ENCODE assay signal across 8 cellular contexts in the genomic region with DNA sequence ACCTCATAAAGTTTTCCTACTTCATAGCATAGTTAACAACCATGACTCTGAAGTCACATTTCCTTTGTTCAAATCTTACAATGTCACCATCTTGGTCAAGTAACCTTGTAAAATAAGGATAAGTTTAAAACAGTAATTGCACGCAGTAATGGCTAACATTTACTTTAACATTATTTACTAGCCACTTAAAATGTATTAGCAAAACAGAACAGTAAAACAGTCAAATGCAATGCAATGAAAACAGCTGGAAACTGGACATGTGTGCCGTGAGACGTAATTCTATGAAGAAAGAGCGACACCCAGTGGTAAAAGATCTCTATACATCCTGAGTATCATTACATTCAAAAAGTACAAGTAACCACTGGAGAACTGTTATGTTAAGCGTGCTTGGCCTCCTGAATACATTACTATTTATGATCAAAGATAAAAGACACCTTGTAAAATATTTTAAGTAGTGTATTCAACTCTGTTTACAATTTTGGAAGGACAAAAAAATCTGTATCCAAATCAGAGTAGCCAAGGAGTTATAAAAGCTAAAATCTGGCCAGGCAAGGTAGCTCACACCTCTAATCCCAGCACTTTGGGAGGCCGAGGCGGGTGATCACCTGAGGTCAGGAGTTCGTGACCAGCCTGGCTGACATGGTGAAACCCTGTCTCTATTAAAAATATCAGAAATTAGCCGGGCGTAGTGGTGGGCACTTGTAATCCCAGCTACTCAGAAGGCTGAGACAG.
DNase-seq lines count a peak whose midpoint lies in the region; ATAC-seq, FAIRE-seq and TF ChIP-seq lines count a peak whose summit lies in the region.

No MANE protein-coding gene starts in this region.

- no peaks in the 10 kb centered on the region for H4K20me1 ChIP-seq in DOHH2 (ENCODE audit: control insufficient read depth, insufficient read depth, low read depth, low read length)

- H3K4me2 ChIP-seq in DOHH2 (ENCODE audit: low read length) = no peak overlapping the region

- TF ChIP-seq CTCF in DOHH2 (IDR thresholded peaks at IDR 0.05; ENCODE audit: low read depth, low read length, poor library complexity, severe bottlenecking) = peak; percentile 78

- no peaks in the 10 kb centered on the region for H3K9me2 ChIP-seq in DOHH2 (replicated peaks; ENCODE audit: control insufficient read depth, low read length)

- FAIRE-seq in RCC 7860 (lab: Jason Lieb, UNC) (peak; percentile 67), endometrium (lab: Jason Lieb, UNC) (peak; percentile 97)

- no peaks in the 10 kb centered on the region for H3K79me2 ChIP-seq in DOHH2 (ENCODE audit: control insufficient read depth, low read length)

- H3K9me3 ChIP-seq in DOHH2 (ENCODE audit: control insufficient read depth, insufficient read depth, low read length) = no peaks in the 10 kb centered on the region

- H3K4me3 ChIP-seq in DOHH2 (ENCODE audit: low read length) = no peak overlapping the region

- peaks cover 10% of the 10 kb centered on the region for H3K4me1 ChIP-seq in DOHH2 (ENCODE audit: control insufficient read depth, low read length)

- ATAC-seq in GM21423 (IDR thresholded peaks at IDR 0.05; ENCODE audit: unreplicated experiment) (peak; percentile 83), HG02610 (IDR thresholded peaks at IDR 0.05; ENCODE audit: unreplicated experiment) (no peak)

- peaks cover 50% of the 10 kb centered on the region for H3K36me3 ChIP-seq in DOHH2 (ENCODE audit: control insufficient read depth, low read length)

- no peaks in the 10 kb centered on the region for H3K27me3 ChIP-seq in DOHH2 (ENCODE audit: control insufficient read depth, low read length)

- peaks cover 10% of the 10 kb centered on the region for H3F3A ChIP-seq in DOHH2 (ENCODE audit: control insufficient read depth, insufficient read depth)

- DNase-seq in Kasumi-1 (lab: John Stamatoyannopoulos, UW) (peak; percentile 94 to 98), RCC 7860 (ENCODE audit: low spot score) (peak; percentile 43), middle frontal gyrus (ENCODE audit: extremely low spot score, low spot score) (peak; percentile 44)
- DNase-seq in activated CD4-positive, alpha-beta T cell treated with anti-CD3 and anti-CD28 coated beads for 48 hours = no peak

- H3K27ac ChIP-seq in DOHH2 (ENCODE audit: low read depth, low read length) = no peak overlapping the region
